7 cellular contexts compared by ENCODE assay signal in genomic region chr22:21514117-21514516, GRCh38. TPM values are rescaled to one million over a fixed set of nuclear protein-coding genes. Genes with fewer than 3 reads are reported as not detected.
DNase-seq lines count a peak whose midpoint lies in the region; ATAC-seq and TF ChIP-seq lines count a peak whose summit lies in the region.
"Not testable (repeated sequence)": the region's sequence is repeated elsewhere in the genome, so short reads cannot be mapped to it uniquely, and the experiment has no call there.

No MANE protein-coding gene starts in this region.

- not testable (repeated sequence) for H3K9me3 ChIP-seq in DND-41 (ENCODE audit: insufficient read depth, low read length, severe bottlenecking); naive thymus-derived CD4-positive, alpha-beta T cell (ENCODE audit: control insufficient read depth in 2 of 3, low read length in 3 of 3)

- not testable (repeated sequence) for H4K20me1 ChIP-seq in DND-41 (ENCODE audit: insufficient read depth, low read length)

- CTCF ChIA-PET in activated CD8-positive, alpha-beta memory T cell treated with anti-CD3 and anti-CD28 coated beads, Interleukin-2, amount 10 ng/mL, durations not matched to agents 7 days and 5 days (lab: Charles Lee); naive thymus-derived CD4-positive, alpha-beta T cell (lab: Charles Lee): not testable (repeated sequence)

- ATAC-seq in DND-41 (ENCODE audit: insufficient read depth, low read depth) = peak; percentile 46; the same call in 2 of the 3 replicates
- peak; percentile 88 for ATAC-seq in SK-N-SH treated with all-trans-retinoic acid at 6 μM for 48 hours
- ATAC-seq in activated CD8-positive, alpha-beta memory T cell treated with anti-CD3 and anti-CD28 coated beads, Interleukin-2, amount 10 ng/mL, durations not matched to agents 7 days and 5 days = peak; percentile 31
- ATAC-seq in central memory CD8-positive, alpha-beta T cell (replicated peaks; ENCODE audit: extremely low read depth, poor library complexity, severe bottlenecking) = peak; percentile 77
- ATAC-seq in left lobe of liver = peak; percentile 72
- ATAC-seq in naive thymus-derived CD4-positive, alpha-beta T cell = peak; percentile 89
- peak; percentile 83 to 85 for ATAC-seq in stimulated activated naive B cell treated with anti-CD40 and anti-IgM and Interleukin-4, amounts not matched to agents 10 μg/mL and 1 μg/mL and 100 μg/mL, for 72 hours (replicated peaks)

- not testable (repeated sequence) for H3K79me2 ChIP-seq in DND-41 (ENCODE audit: insufficient read depth, low read length)

- POLR2A ChIA-PET in naive thymus-derived CD4-positive, alpha-beta T cell (lab: Charles Lee) = not testable (repeated sequence)

- H3K27ac Mint-ChIP-seq in activated CD8-positive, alpha-beta memory T cell treated with anti-CD3 and anti-CD28 coated beads, Interleukin-2, amount 10 ng/mL, durations not matched to agents 7 days and 5 days; central memory CD8-positive, alpha-beta T cell (ENCODE audit: low read depth); naive thymus-derived CD4-positive, alpha-beta T cell; stimulated activated naive B cell treated with anti-CD40 and anti-IgM and Interleukin-4, amounts not matched to agents 10 μg/mL and 1 μg/mL and 100 μg/mL, for 72 hours: not testable (repeated sequence)

- H3K4me3 ChIP-seq in DND-41 (ENCODE audit: low read depth in 1 of 2, low read length in 2 of 2); naive thymus-derived CD4-positive, alpha-beta T cell (ENCODE audit: low read length): not testable (repeated sequence)

- intact Hi-C loops in naive thymus-derived CD4-positive, alpha-beta T cell (cut with micrococcal nuclease) = not testable (repeated sequence)

- not testable (repeated sequence) for H2AFZ ChIP-seq in DND-41 (ENCODE audit: low read depth, low read length)

- not testable (repeated sequence) for H3K36me3 Mint-ChIP-seq in activated CD8-positive, alpha-beta memory T cell treated with anti-CD3 and anti-CD28 coated beads, Interleukin-2, amount 10 ng/mL, durations not matched to agents 7 days and 5 days; central memory CD8-positive, alpha-beta T cell (ENCODE audit: insufficient read depth); naive thymus-derived CD4-positive, alpha-beta T cell; stimulated activated naive B cell treated with anti-CD40 and anti-IgM and Interleukin-4, amounts not matched to agents 10 μg/mL and 1 μg/mL and 100 μg/mL, for 72 hours

- H3K4me2 ChIP-seq in DND-41 (ENCODE audit: insufficient read depth, low read length) = not testable (repeated sequence)

- H3K4me1 Mint-ChIP-seq in activated CD8-positive, alpha-beta memory T cell treated with anti-CD3 and anti-CD28 coated beads, Interleukin-2, amount 10 ng/mL, durations not matched to agents 7 days and 5 days; central memory CD8-positive, alpha-beta T cell; naive thymus-derived CD4-positive, alpha-beta T cell; stimulated activated naive B cell treated with anti-CD40 and anti-IgM and Interleukin-4, amounts not matched to agents 10 μg/mL and 1 μg/mL and 100 μg/mL, for 72 hours: not testable (repeated sequence)

- not testable (repeated sequence) for H3K9ac ChIP-seq in DND-41 (ENCODE audit: low read depth, low read length)

- DNase-seq in DND-41; activated CD8-positive, alpha-beta memory T cell treated with anti-CD3 and anti-CD28 coated beads, Interleukin-2, amount 10 ng/mL, durations not matched to agents 7 days and 5 days; central memory CD8-positive, alpha-beta T cell (ENCODE audit: low spot score in 2 of 2); left lobe of liver (ENCODE audit: low spot score); stimulated activated naive B cell treated with anti-CD40 and anti-IgM and Interleukin-4, amounts not matched to agents 10 μg/mL and 1 μg/mL and 100 μg/mL, for 72 hours: not testable (repeated sequence)
- DNase-seq in naive thymus-derived CD4-positive, alpha-beta T cell = peak in 1 of 9 donors; percentile 14

- not testable (repeated sequence) for H3K9me3 Mint-ChIP-seq in activated CD8-positive, alpha-beta memory T cell treated with anti-CD3 and anti-CD28 coated beads, Interleukin-2, amount 10 ng/mL, durations not matched to agents 7 days and 5 days (ENCODE audit: low read depth); central memory CD8-positive, alpha-beta T cell; naive thymus-derived CD4-positive, alpha-beta T cell; stimulated activated naive B cell treated with anti-CD40 and anti-IgM and Interleukin-4, amounts not matched to agents 10 μg/mL and 1 μg/mL and 100 μg/mL, for 72 hours

- not testable (repeated sequence) for H3K27me3 Mint-ChIP-seq in activated CD8-positive, alpha-beta memory T cell treated with anti-CD3 and anti-CD28 coated beads, Interleukin-2, amount 10 ng/mL, durations not matched to agents 7 days and 5 days; central memory CD8-positive, alpha-beta T cell; naive thymus-derived CD4-positive, alpha-beta T cell; stimulated activated naive B cell treated with anti-CD40 and anti-IgM and Interleukin-4, amounts not matched to agents 10 μg/mL and 1 μg/mL and 100 μg/mL, for 72 hours

- H3K27ac ChIP-seq in DND-41 (ENCODE audit: low read length); naive thymus-derived CD4-positive, alpha-beta T cell (ENCODE audit: low read depth, low read length): not testable (repeated sequence)

- not testable (repeated sequence) for TF ChIP-seq CTCF in DND-41 (IDR thresholded peaks at IDR 0.05; ENCODE audit: borderline replicate concordance, extremely low read depth, low read length, poor library complexity, severe bottlenecking)

- H3K4me1 ChIP-seq in DND-41 (ENCODE audit: insufficient read depth, low read length); naive thymus-derived CD4-positive, alpha-beta T cell (ENCODE audit: control insufficient read depth in 2 of 2, insufficient read depth in 2 of 2, low read length in 2 of 2): not testable (repeated sequence)

- not testable (repeated sequence) for H3K36me3 ChIP-seq in DND-41 (ENCODE audit: insufficient read depth, low read length); naive thymus-derived CD4-positive, alpha-beta T cell (ENCODE audit: control insufficient read depth in 2 of 3, insufficient read depth in 3 of 3, low read length in 3 of 3)

- H3K27me3 ChIP-seq in DND-41 (ENCODE audit: insufficient read depth, low read length, poor library complexity); naive thymus-derived CD4-positive, alpha-beta T cell (ENCODE audit: control insufficient read depth in 2 of 2, insufficient read depth in 2 of 2, low read length in 2 of 2): not testable (repeated sequence)

- H3K4me3 Mint-ChIP-seq in activated CD8-positive, alpha-beta memory T cell treated with anti-CD3 and anti-CD28 coated beads, Interleukin-2, amount 10 ng/mL, durations not matched to agents 7 days and 5 days; central memory CD8-positive, alpha-beta T cell; naive thymus-derived CD4-positive, alpha-beta T cell; stimulated activated naive B cell treated with anti-CD40 and anti-IgM and Interleukin-4, amounts not matched to agents 10 μg/mL and 1 μg/mL and 100 μg/mL, for 72 hours: not testable (repeated sequence)

RNA-seq across cellular contexts. Expression of gene RIMBP3C, which starts 37.1 kb away (rescaled TPM):
- total RNA-seq in activated CD8-positive, alpha-beta memory T cell treated with anti-CD3 and anti-CD28 coated beads, Interleukin-2, amount 10 ng/mL, durations not matched to agents 7 days and 5 days = under 1 TPM; 0.14 to 0.18 TPM
- total RNA-seq in left lobe of liver = 0.05 TPM
- total RNA-seq in naive thymus-derived CD4-positive, alpha-beta T cell = 1 to 10 TPM in 2 of 5 experiments, under 1 TPM in 3; 0.27 to 4.4 (median 0.77) TPM
- 1 to 10 TPM in 1 of 2 donors, under 1 TPM in 1; 0.22 to 1.4 TPM for polyA plus RNA-seq in naive thymus-derived CD4-positive, alpha-beta T cell

RNA-seq across cellular contexts. Expression of gene TMEM191C, which starts 46.9 kb away (rescaled TPM):
- 1 to 10 TPM in 1 of 2 experiments, under 1 TPM in 1; 0.99 to 1.1 TPM for total RNA-seq in activated CD8-positive, alpha-beta memory T cell treated with anti-CD3 and anti-CD28 coated beads, Interleukin-2, amount 10 ng/mL, durations not matched to agents 7 days and 5 days
- total RNA-seq in left lobe of liver = 0.78 TPM
- total RNA-seq in naive thymus-derived CD4-positive, alpha-beta T cell = 1 to 10 TPM; 1.3 to 7.3 (median 3.7) TPM
- 1 to 10 TPM in 1 of 2 donors, under 1 TPM in 1; 0.51 to 2.3 TPM for polyA plus RNA-seq in naive thymus-derived CD4-positive, alpha-beta T cell

RNA-seq across cellular contexts. Expression of gene UBE2L3, which starts 53.4 kb away (rescaled TPM):
- 10 to 100 TPM; 57.3 to 67.8 TPM for total RNA-seq in activated CD8-positive, alpha-beta memory T cell treated with anti-CD3 and anti-CD28 coated beads, Interleukin-2, amount 10 ng/mL, durations not matched to agents 7 days and 5 days
- total RNA-seq in left lobe of liver = 16.5 TPM
- 10 to 100 TPM; 22.5 to 55.0 (median 34.2) TPM for total RNA-seq in naive thymus-derived CD4-positive, alpha-beta T cell
- polyA plus RNA-seq in naive thymus-derived CD4-positive, alpha-beta T cell = 100 to 1,000 TPM in 1 of 2 donors, 10 to 100 TPM in 1; 89.8 to 101 TPM

Comparison
In these comparisons a context has a peak if more than half of its experiments do, and no peak if none do; other contexts are left out.
1. ATAC-seq: peak in every context shown above with its lines; median percentile 89 in naive thymus-derived CD4-positive, alpha-beta T cell; 88 in SK-N-SH treated with all-trans-retinoic acid at 6 μM for 48 hours; 84 in stimulated activated naive B cell treated with anti-CD40 and anti-IgM and Interleukin-4, amounts not matched to agents 10 μg/mL and 1 μg/mL and 100 μg/mL, for 72 hours; 77 in central memory CD8-positive, alpha-beta T cell; 72 in left lobe of liver; 46 in DND-41; 31 in activated CD8-positive, alpha-beta memory T cell treated with anti-CD3 and anti-CD28 coated beads, Interleukin-2, amount 10 ng/mL, durations not matched to agents 7 days and 5 days.